8 cellular contexts compared by ENCODE assay signal in genomic region chr21:34073749-34074282, GRCh38. TPM values are rescaled to one million over a fixed set of nuclear protein-coding genes. Genes with fewer than 3 reads are reported as not detected.
DNase-seq lines count a peak whose midpoint lies in the region; ATAC-seq and TF ChIP-seq lines count a peak whose summit lies in the region.

No MANE protein-coding gene starts in this region.

- peaks cover 41 to 59% (median 49%) of the 10 kb centered on the region in 4 donors for H3K4me1 Mint-ChIP-seq in naive thymus-derived CD8-positive, alpha-beta T cell

- no peaks in the 10 kb centered on the region for H3K9me3 Mint-ChIP-seq in naive thymus-derived CD8-positive, alpha-beta T cell

- ATAC-seq in GM21619 (IDR thresholded peaks at IDR 0.05; ENCODE audit: unreplicated experiment): peak; percentile 40
- ATAC-seq in naive thymus-derived CD8-positive, alpha-beta T cell: peak; percentile 53 to 62

- TF ChIP-seq EP300 in Ishikawa (IDR thresholded peaks at IDR 0.05; ENCODE audit: borderline replicate concordance): no peak
- TF ChIP-seq EP300 in esophagus muscularis mucosa (IDR thresholded peaks at IDR 0.05): no peak
- TF ChIP-seq EP300 in transverse colon (IDR thresholded peaks at IDR 0.05; ENCODE audit: low read depth): no peak

- no peak for TF ChIP-seq POLR2A in esophagus muscularis mucosa (IDR thresholded peaks at IDR 0.05; ENCODE audit: low read depth)
- TF ChIP-seq POLR2A in transverse colon (IDR thresholded peaks at IDR 0.05): no peak

- in situ Hi-C loops in transverse colon (cut with MboI; ENCODE audit: low pct_ligation_motif_present in 1 of 4, low pct_unique_long_range_greater_than_20kb in 1 of 4, low sequenced_read_pairs in 3 of 4): no loop called here

- H3K36me3 ChIP-seq in GM06990 (ENCODE audit: control insufficient read depth, insufficient read depth, low read length): peaks cover 2% of the 10 kb centered on the region
- H3K36me3 ChIP-seq in esophagus muscularis mucosa: no peaks in the 10 kb centered on the region
- no peaks in the 10 kb centered on the region for H3K36me3 ChIP-seq in transverse colon

- POLR2A ChIA-PET in naive thymus-derived CD8-positive, alpha-beta T cell (lab: Charles Lee): interaction anchor here (0.5 to 6.2 kb wide), 20 partner anchors 10 to 150 kb away, joined by 3 to 71 read pairs (median 5); no protein-coding TSS in a partner anchor

- H3K36me3 Mint-ChIP-seq in naive thymus-derived CD8-positive, alpha-beta T cell: peaks cover 0 to 5% (median 0%) of the 10 kb centered on the region in 3 donors

- peak overlapping the region; percentile 88 for H3K4me3 ChIP-seq in GM06990 (replicated peaks; ENCODE audit: low read depth, low read length)
- H3K4me3 ChIP-seq in esophagus muscularis mucosa: peak overlapping the region; percentile 78 to 88 (median 81)
- peak overlapping the region; percentile 74 to 91 (median 85) for H3K4me3 ChIP-seq in transverse colon

- DNase-seq in GM06990 (ENCODE audit: extremely low read depth, insufficient read length): peak; percentile 65
- DNase-seq in activated CD8-positive, alpha-beta memory T cell treated with anti-CD3 and anti-CD28 coated beads for 24 hours: peak; percentile 71
- DNase-seq in esophagus muscularis mucosa (ENCODE audit: extremely low spot score): no peak
- peak in 5 of 10 donors; percentile 2 to 56 (median 51) for DNase-seq in naive thymus-derived CD8-positive, alpha-beta T cell
- DNase-seq in transverse colon: peak; percentile 52
- no peak for DNase-seq in NCI-H526 treated with DMSO at 0.1 percent for 48 hours (lab: John Stamatoyannopoulos, UW)

- TF ChIP-seq RAD21 in Ishikawa (IDR thresholded peaks at IDR 0.05; ENCODE audit: low read depth): no peak

- H3K4me3 Mint-ChIP-seq in naive thymus-derived CD8-positive, alpha-beta T cell: peak overlapping the region; percentile 92 to 98 (median 96)

- H3K27ac Mint-ChIP-seq in naive thymus-derived CD8-positive, alpha-beta T cell: peak overlapping the region; percentile 88 to 95 (median 92)

- TF ChIP-seq CTCF in GM06990 (IDR thresholded peaks at IDR 0.05; ENCODE audit: insufficient read depth, low read length, poor library complexity, severe bottlenecking) (no peak), esophagus muscularis mucosa (IDR thresholded peaks at IDR 0.05) (no peak), transverse colon (IDR thresholded peaks at IDR 0.05) (no peak)

- H3K9me3 ChIP-seq in esophagus muscularis mucosa (no peaks in the 10 kb centered on the region), transverse colon (no peaks in the 10 kb centered on the region)

- H3K4me1 ChIP-seq in esophagus muscularis mucosa: peaks cover 18 to 53% (median 45%) of the 10 kb centered on the region in 4 donors
- H3K4me1 ChIP-seq in transverse colon: peaks cover 9 to 50% (median 44%) of the 10 kb centered on the region in 4 donors

- H3K27me3 ChIP-seq in GM06990 (replicated peaks; ENCODE audit: control insufficient read depth, insufficient read depth, low read length) (no peaks in the 10 kb centered on the region), esophagus muscularis mucosa (no peaks in the 10 kb centered on the region), transverse colon (no peaks in the 10 kb centered on the region)

- peak overlapping the region; percentile 81 to 91 (median 88) for H3K27ac ChIP-seq in esophagus muscularis mucosa (replicated peaks in 1 of 4)
- H3K27ac ChIP-seq in transverse colon: peak overlapping the region; percentile 88 to 97 (median 95)

- WGBS in esophagus muscularis mucosa: under 1% methylated on average over 27 of the region's 95 CpGs
- WGBS in transverse colon (ENCODE audit: low coverage in 1 of 2), 2 donors: 1% methylated on average over 54 of the region's 95 CpGs; no CpG with 5 or more reads in 1 of the 2 donors

- intact Hi-C loops in esophagus muscularis mucosa (cut with DNase I) (loop anchor here (1.0 to 5.0 kb wide), 4 partner anchors 55 to 273 kb away; no protein-coding TSS in a partner anchor), transverse colon (cut with DNase I; ENCODE audit: low total_unique reads) (loop anchor here (2.0 to 5.0 kb wide), 3 partner anchors 53 to 273 kb away; no protein-coding TSS in a partner anchor)

- H3K27me3 Mint-ChIP-seq in naive thymus-derived CD8-positive, alpha-beta T cell: no peaks in the 10 kb centered on the region

TF ChIP-seq in Ishikawa, 13 proteins besides CTCF, POLR2A, EP300 and RAD21:
- TF ChIP-seq NFIC (IDR thresholded peaks at IDR 0.05) (no peak), YY1 (IDR thresholded peaks at IDR 0.05; ENCODE audit: low read depth) (no peak), EGR1 (IDR thresholded peaks at IDR 0.05) (peak; percentile 10; the same call in 1 of the 2 replicates)
TF ChIP-seq in Ishikawa: peak in this region for 1.

RNA-seq across cellular contexts. Expression of gene MRPS6, which starts 0.4 kb away (rescaled TPM):
- total RNA-seq in esophagus muscularis mucosa (10 to 100 TPM; 19.5 to 44.0 (median 40.9) TPM), transverse colon (10 to 100 TPM; 27.9 to 59.1 (median 35.6) TPM)
- total RNA-seq in naive thymus-derived CD8-positive, alpha-beta T cell: 100 to 1,000 TPM; 107 to 112 TPM
- 100 to 1,000 TPM; 170 to 193 (median 181) TPM for polyA plus RNA-seq in naive thymus-derived CD8-positive, alpha-beta T cell

RNA-seq across cellular contexts. Expression of gene SLC5A3, which starts 0.4 kb away (rescaled TPM):
- 10 to 100 TPM in 3 of 4 donors, 1 to 10 TPM in 1; 7.3 to 15.4 (median 13.1) TPM for total RNA-seq in esophagus muscularis mucosa
- total RNA-seq in naive thymus-derived CD8-positive, alpha-beta T cell: 10 to 100 TPM; 31.9 to 32.7 TPM
- 1 to 10 TPM; 1.7 to 2.1 (median 1.9) TPM for polyA plus RNA-seq in naive thymus-derived CD8-positive, alpha-beta T cell
- 10 to 100 TPM; 12.0 to 32.6 (median 23.9) TPM for total RNA-seq in transverse colon

Comparison
In these comparisons a context has a peak if more than half of its experiments do, and no peak if none do; other contexts are left out.
1. DNase-seq: peak in GM06990 (single experiment), activated CD8-positive, alpha-beta memory T cell treated with anti-CD3 and anti-CD28 coated beads for 24 hours (single experiment) and transverse colon (single experiment); none in esophagus muscularis mucosa (single experiment) and NCI-H526 treated with DMSO at 0.1 percent for 48 hours (single experiment).
2. Peak in every context shown above with its lines, with median percentiles within 50 percentile points of each other: H3K4me3 ChIP-seq.